9 cellular contexts compared by ENCODE assay signal in the genomic region with DNA sequence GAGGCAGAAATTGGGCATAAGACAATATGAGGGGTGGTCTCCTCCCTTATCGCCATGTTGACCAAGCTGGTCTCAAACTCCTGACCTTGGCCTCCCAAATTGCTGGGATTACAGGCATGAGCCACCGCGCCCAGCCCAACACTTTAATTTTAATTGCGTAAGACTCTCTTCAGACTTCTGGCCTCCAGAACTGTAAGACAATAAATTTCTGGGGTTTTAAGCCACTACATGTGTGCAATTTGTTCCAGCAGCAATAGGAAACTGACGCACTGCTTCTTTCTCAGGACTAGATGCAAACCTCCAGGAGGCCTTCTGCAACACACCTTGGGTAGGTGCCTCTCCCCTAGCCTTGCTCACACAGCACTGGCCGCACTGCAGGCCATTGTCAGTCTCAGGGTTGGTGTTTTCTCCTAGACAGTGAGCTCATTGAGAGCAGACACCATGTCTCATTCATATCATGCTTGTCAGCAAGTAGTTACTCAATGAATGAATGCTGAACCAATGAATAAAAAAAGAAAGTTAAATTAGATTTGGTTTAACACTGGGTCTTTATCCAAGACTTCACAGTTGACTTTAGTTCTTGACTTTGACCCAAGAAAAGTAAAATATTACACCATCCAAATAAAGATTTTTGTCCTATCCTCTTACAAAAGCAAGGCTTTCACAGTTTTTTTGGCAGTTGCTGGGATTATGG. TPM values are rescaled to one million over a fixed set of nuclear protein-coding genes. Genes with fewer than 3 reads are reported as not detected.
A peak's percentile ranks its signal among the peaks of the same experiment; 100 is the strongest.
DNase-seq lines count a peak whose midpoint lies in the region; ATAC-seq and TF ChIP-seq lines count a peak whose summit lies in the region.
"Had no signal": no experiment of that assay in that cellular context is flagged by ENCODE, and none has a peak within 500 bp of the region (broad histone marks: within the 10 kb centered on the region; RNA-seq: fewer than 3 reads in every experiment).

No MANE protein-coding gene starts in this region.

- no peaks in the 10 kb centered on the region for H4K20me1 ChIP-seq in MM.1S (ENCODE audit: insufficient read depth, low read length)

- no peaks in the 10 kb centered on the region for H3K9me2 ChIP-seq in MM.1S (replicated peaks; ENCODE audit: insufficient read depth, low read length)

- H2AFZ ChIP-seq in MM.1S (ENCODE audit: low read length) = peak overlapping the region; percentile 63; the same call in 1 of the 2 replicates

- ATAC-seq in lower lobe of right lung (no peak), GM18505 (IDR thresholded peaks at IDR 0.05; ENCODE audit: unreplicated experiment) (no peak), omental fat pad (ENCODE audit: low FRiP score) (no peak), HG03457 (IDR thresholded peaks at IDR 0.05; ENCODE audit: unreplicated experiment) (no peak), HG02623 (IDR thresholded peaks at IDR 0.05; ENCODE audit: unreplicated experiment) (no peak)

- H3K79me2 ChIP-seq in MM.1S (ENCODE audit: low read length) = no peaks in the 10 kb centered on the region

- TF ChIP-seq CTCF in AG10803 (conservative IDR thresholded peaks at IDR 0.05; ENCODE audit: low read length) = no peak
- no peak for TF ChIP-seq CTCF in MM.1S (IDR thresholded peaks at IDR 0.05; ENCODE audit: low read length)
- TF ChIP-seq CTCF in cardiac fibroblast (IDR thresholded peaks at IDR 0.05; ENCODE audit: low read depth, low read length) = no peak
- TF ChIP-seq CTCF in lower lobe of right lung (IDR thresholded peaks at IDR 0.05) = no peak
- TF ChIP-seq CTCF in omental fat pad (IDR thresholded peaks at IDR 0.05) = no peak

- H3K36me3 ChIP-seq in MM.1S (replicated peaks; ENCODE audit: insufficient read depth, low read length) (no peaks in the 10 kb centered on the region), lower lobe of right lung (no peaks in the 10 kb centered on the region)
- H3K36me3 ChIP-seq: MG63 had no signal

- H3F3A ChIP-seq in MM.1S (ENCODE audit: insufficient read depth, low read length) = no peaks in the 10 kb centered on the region

- H3K9me3 ChIP-seq in MM.1S (replicated peaks; ENCODE audit: insufficient read depth, low read length) = no peaks in the 10 kb centered on the region
- H3K9me3 ChIP-seq in lower lobe of right lung = no peaks in the 10 kb centered on the region
- H3K9me3 ChIP-seq: MG63 had no signal

- H3K4me1 ChIP-seq in MM.1S (ENCODE audit: low read length) = 0 out of 2 replicates have a peak, but pooled peaks cover 7% of the 10 kb centered on the region
- H3K4me1 ChIP-seq in lower lobe of right lung = peaks cover 34% of the 10 kb centered on the region

- H3K27ac ChIP-seq in MM.1S (ENCODE audit: low read length) (no peak overlapping the region), lower lobe of right lung (peak overlapping the region; percentile 51)

- H3K4me3 ChIP-seq in AG10803 (ENCODE audit: low read length) (no peak overlapping the region), MM.1S (ENCODE audit: low read length) (no peak overlapping the region), cardiac fibroblast (replicated peaks in 1 of 2; ENCODE audit: low read depth in 2 of 2, low read length in 2 of 2) (no peak overlapping the region), lower lobe of right lung (no peak overlapping the region)

- DNase-seq in AG10803 (ENCODE audit: low read depth) (peak; percentile 68), MM.1S (no peak), cardiac fibroblast (ENCODE audit: low read depth in 2 of 2) (peak; percentile 56 to 60), lower lobe of right lung (no peak), omental fat pad (ENCODE audit: low spot score) (no peak)
- DNase-seq: MG63 had no signal

- TF ChIP-seq POLR2A in GM18505 (IDR thresholded peaks at IDR 0.05; ENCODE audit: borderline replicate concordance, extremely low read depth, insufficient read depth, insufficient read length) = no peak

- H3K4me2 ChIP-seq in MM.1S (ENCODE audit: low read depth, low read length) = peak overlapping the region; percentile 36; the same call in 1 of the 2 replicates

- intact Hi-C loops in lower lobe of right lung (cut with DNase I) = no loop called here

- no peaks in the 10 kb centered on the region for H3K27me3 ChIP-seq in MM.1S (replicated peaks; ENCODE audit: insufficient read depth, low read length)
- no peaks in the 10 kb centered on the region for H3K27me3 ChIP-seq in lower lobe of right lung (ENCODE audit: low read depth)
- H3K27me3 ChIP-seq: MG63 had no signal

- H3K9ac ChIP-seq in MM.1S (ENCODE audit: low read length) = no peak overlapping the region

RNA-seq across cellular contexts. Expression of a gene that starts 5.5 kb away (rescaled TPM):
- total RNA-seq in lower lobe of right lung = 70.4 TPM
- 100 to 1,000 TPM in 1 of 4 donors, 10 to 100 TPM in 3; 36.6 to 140 (median 65.3) TPM for total RNA-seq in omental fat pad

RNA-seq across cellular contexts. Expression of a gene that starts 23.2 kb away (rescaled TPM):
- total RNA-seq in lower lobe of right lung (55.5 TPM), omental fat pad (100 to 1,000 TPM in 3 of 4 donors, 10 to 100 TPM in 1; 53.6 to 193 (median 102) TPM)

RNA-seq across cellular contexts. Expression of a gene that starts 47.5 kb away (rescaled TPM):
- total RNA-seq in lower lobe of right lung (1.8 TPM), omental fat pad (1 to 10 TPM in 1 of 4 donors, not detected in 3; 1.1 TPM)

RNA-seq across cellular contexts. Expression of a gene that starts 47.6 kb away (rescaled TPM):
- total RNA-seq in lower lobe of right lung (43.9 TPM), omental fat pad (10 to 100 TPM; 48.9 to 71.0 (median 61.7) TPM)

RNA-seq across cellular contexts. Expression of a gene that starts 48.1 kb away (rescaled TPM):
- total RNA-seq in lower lobe of right lung (not detected), omental fat pad (not detected)

Comparison
In these comparisons a context has a peak if more than half of its experiments do, and no peak if none do; other contexts are left out.
1. DNase-seq: peak in AG10803 (single experiment) and cardiac fibroblast (2 of 2); none in MM.1S (single experiment), lower lobe of right lung (single experiment) and omental fat pad (single experiment).